2 cellular contexts compared by ENCODE assay signal in genomic region chr11:63937713-63938480, GRCh38.
TF ChIP-seq lines count a peak whose summit lies in the region.

No MANE protein-coding gene starts in this region.

TF ChIP-seq in K562, 482 proteins besides CTCF, POLR2A, EP300 and RAD21 (continued from another document):
- TF ChIP-seq, protein P1, sequence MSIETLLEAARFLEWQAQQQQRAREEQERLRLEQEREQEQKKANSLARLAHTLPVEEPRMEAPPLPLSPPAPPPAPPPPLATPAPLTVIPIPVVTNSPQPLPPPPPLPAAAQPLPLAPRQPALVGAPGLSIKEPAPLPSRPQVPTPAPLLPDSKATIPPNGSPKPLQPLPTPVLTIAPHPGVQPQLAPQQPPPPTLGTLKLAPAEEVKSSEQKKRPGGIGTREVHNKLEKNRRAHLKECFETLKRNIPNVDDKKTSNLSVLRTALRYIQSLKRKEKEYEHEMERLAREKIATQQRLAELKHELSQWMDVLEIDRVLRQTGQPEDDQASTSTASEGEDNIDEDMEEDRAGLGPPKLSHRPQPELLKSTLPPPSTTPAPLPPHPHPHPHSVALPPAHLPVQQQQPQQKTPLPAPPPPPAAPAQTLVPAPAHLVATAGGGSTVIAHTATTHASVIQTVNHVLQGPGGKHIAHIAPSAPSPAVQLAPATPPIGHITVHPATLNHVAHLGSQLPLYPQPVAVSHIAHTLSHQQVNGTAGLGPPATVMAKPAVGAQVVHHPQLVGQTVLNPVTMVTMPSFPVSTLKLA (conservative IDR thresholded peaks at IDR 0.05) = no peak
- TF ChIP-seq, protein P2, sequence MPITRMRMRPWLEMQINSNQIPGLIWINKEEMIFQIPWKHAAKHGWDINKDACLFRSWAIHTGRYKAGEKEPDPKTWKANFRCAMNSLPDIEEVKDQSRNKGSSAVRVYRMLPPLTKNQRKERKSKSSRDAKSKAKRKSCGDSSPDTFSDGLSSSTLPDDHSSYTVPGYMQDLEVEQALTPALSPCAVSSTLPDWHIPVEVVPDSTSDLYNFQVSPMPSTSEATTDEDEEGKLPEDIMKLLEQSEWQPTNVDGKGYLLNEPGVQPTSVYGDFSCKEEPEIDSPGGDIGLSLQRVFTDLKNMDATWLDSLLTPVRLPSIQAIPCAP (CRISPR knock-in tag; IDR thresholded peaks at IDR 0.05; ENCODE audit: borderline replicate concordance) = no peak
- TF ChIP-seq TAL1 (IDR thresholded peaks at IDR 0.05) = no peak
- peak; percentile 55; the same call in 1 of the 2 replicates for TF ChIP-seq RAD51 (IDR thresholded peaks at IDR 0.05; ENCODE audit: borderline replicate concordance, low read depth)
- TF ChIP-seq PCBP1 (IDR thresholded peaks at IDR 0.05; ENCODE audit: low read depth, low read length, poor library complexity, severe bottlenecking) = no peak
- 0 out of 2 replicates have a peak, but pooled peaks have one; percentile 21 for TF ChIP-seq HSF4 (CRISPR knock-in tag; IDR thresholded peaks at IDR 0.05; ENCODE audit: borderline replicate concordance)
- no peak for TF ChIP-seq CBFB (CRISPR knock-in tag; IDR thresholded peaks at IDR 0.05)
- no peak for TF ChIP-seq L3MBTL2 (IDR thresholded peaks at IDR 0.05)
- peak; percentile 42; the same call in 1 of the 2 replicates for TF ChIP-seq PML (IDR thresholded peaks at IDR 0.05; ENCODE audit: low read length)
- no peak for TF ChIP-seq RERE (CRISPR knock-in tag; IDR thresholded peaks at IDR 0.05; ENCODE audit: borderline replicate concordance)
- TF ChIP-seq ZNF75A (CRISPR knock-in tag; IDR thresholded peaks at IDR 0.05) = no peak
- no peak for TF ChIP-seq STAT5B (CRISPR knock-in tag; IDR thresholded peaks at IDR 0.05)
- TF ChIP-seq DPF2 (IDR thresholded peaks at IDR 0.05) = no peak
- TF ChIP-seq ZKSCAN8 (CRISPR knock-in tag; IDR thresholded peaks at IDR 0.05) = no peak
- TF ChIP-seq KLF10 (CRISPR knock-in tag; IDR thresholded peaks at IDR 0.05) = no peak
- no peak for TF ChIP-seq ATF1 (CRISPR knock-in tag; IDR thresholded peaks at IDR 0.05)
- TF ChIP-seq ATF1 (tag; IDR thresholded peaks at IDR 0.05) = no peak
- no peak for TF ChIP-seq SLC30A9 (CRISPR knock-in tag; IDR thresholded peaks at IDR 0.05)
- TF ChIP-seq, protein P3, sequence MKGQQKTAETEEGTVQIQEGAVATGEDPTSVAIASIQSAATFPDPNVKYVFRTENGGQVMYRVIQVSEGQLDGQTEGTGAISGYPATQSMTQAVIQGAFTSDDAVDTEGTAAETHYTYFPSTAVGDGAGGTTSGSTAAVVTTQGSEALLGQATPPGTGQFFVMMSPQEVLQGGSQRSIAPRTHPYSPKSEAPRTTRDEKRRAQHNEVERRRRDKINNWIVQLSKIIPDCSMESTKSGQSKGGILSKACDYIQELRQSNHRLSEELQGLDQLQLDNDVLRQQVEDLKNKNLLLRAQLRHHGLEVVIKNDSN (CRISPR knock-in tag; IDR thresholded peaks at IDR 0.05) = peak; percentile 83
- TF ChIP-seq ZNF668 (CRISPR knock-in tag; IDR thresholded peaks at IDR 0.05) = no peak

TF ChIP-seq in HepG2, 621 proteins besides CTCF, POLR2A, EP300 and RAD21 (continued from another document and continues in another):
- TF ChIP-seq ATF7-NPFF (CRISPR knock-in tag; IDR thresholded peaks at IDR 0.05; ENCODE audit: low read depth) (no peak), ZNF749 (CRISPR knock-in tag; IDR thresholded peaks at IDR 0.05; ENCODE audit: borderline replicate concordance) (peak; percentile 76), RARA (CRISPR knock-in tag; IDR thresholded peaks at IDR 0.05) (no peak), NR0B2 (CRISPR knock-in tag; IDR thresholded peaks at IDR 0.05) (no peak), ZNF281 (CRISPR knock-in tag; IDR thresholded peaks at IDR 0.05; ENCODE audit: borderline replicate concordance) (no peak), ZNF652 (CRISPR knock-in tag; IDR thresholded peaks at IDR 0.05; ENCODE audit: borderline replicate concordance, low read depth) (no peak), DPF2 (CRISPR knock-in tag; IDR thresholded peaks at IDR 0.05; ENCODE audit: borderline replicate concordance, low read depth) (no peak), DDIT3 (CRISPR knock-in tag; IDR thresholded peaks at IDR 0.05) (no peak), ZEB1 (IDR thresholded peaks at IDR 0.05; ENCODE audit: insufficient replicate concordance, low read depth) (peak; percentile 48), ZBTB39 (CRISPR knock-in tag; IDR thresholded peaks at IDR 0.05) (no peak), ZNF616 (CRISPR knock-in tag; IDR thresholded peaks at IDR 0.05; ENCODE audit: low read depth) (no peak), ZC3H4 (CRISPR knock-in tag; IDR thresholded peaks at IDR 0.05; ENCODE audit: borderline replicate concordance) (no peak), NR2F2 (IDR thresholded peaks at IDR 0.05; ENCODE audit: borderline replicate concordance, low read depth) (no peak), ZNF607 (CRISPR knock-in tag; IDR thresholded peaks at IDR 0.05; ENCODE audit: borderline replicate concordance) (no peak), PITX1 (CRISPR knock-in tag; IDR thresholded peaks at IDR 0.05) (no peak), ZNF713 (CRISPR knock-in tag; IDR thresholded peaks at IDR 0.05) (no peak), ZNF75D (CRISPR knock-in tag; IDR thresholded peaks at IDR 0.05; ENCODE audit: borderline replicate concordance) (no peak), ZNF557 (CRISPR knock-in tag; IDR thresholded peaks at IDR 0.05) (no peak), NFKB2 (CRISPR knock-in tag; IDR thresholded peaks at IDR 0.05; ENCODE audit: borderline replicate concordance) (no peak), TFDP2 (CRISPR knock-in tag; IDR thresholded peaks at IDR 0.05) (no peak), NFRKB (IDR thresholded peaks at IDR 0.05) (no peak), KDM2A (CRISPR knock-in tag; IDR thresholded peaks at IDR 0.05; ENCODE audit: borderline replicate concordance, low read depth) (no peak), ZFP41 (CRISPR knock-in tag; IDR thresholded peaks at IDR 0.05; ENCODE audit: borderline replicate concordance) (no peak), RXRA (CRISPR knock-in tag; IDR thresholded peaks at IDR 0.05) (peak; percentile 15; the same call in 1 of the 2 replicates), ZNF780A (CRISPR knock-in tag; IDR thresholded peaks at IDR 0.05) (no peak), MEIS1 (CRISPR knock-in tag; IDR thresholded peaks at IDR 0.05; ENCODE audit: borderline replicate concordance) (no peak), MAFG (CRISPR knock-in tag; IDR thresholded peaks at IDR 0.05) (no peak), ELF1 (CRISPR knock-in tag; IDR thresholded peaks at IDR 0.05) (peak; percentile 14; the same call in 1 of the 2 replicates), ZSCAN29 (CRISPR knock-in tag; conservative IDR thresholded peaks at IDR 0.05) (no peak), ZBTB49 (CRISPR knock-in tag; IDR thresholded peaks at IDR 0.05; ENCODE audit: borderline replicate concordance) (no peak), ZNF562 (CRISPR knock-in tag; IDR thresholded peaks at IDR 0.05; ENCODE audit: borderline replicate concordance) (no peak), ZNF558 (CRISPR knock-in tag; IDR thresholded peaks at IDR 0.05; ENCODE audit: borderline replicate concordance) (no peak), ZNF766 (CRISPR knock-in tag; IDR thresholded peaks at IDR 0.05; ENCODE audit: borderline replicate concordance) (0 out of 2 replicates have a peak, but pooled peaks have one; percentile 9), E2F2 (CRISPR knock-in tag; IDR thresholded peaks at IDR 0.05; ENCODE audit: borderline replicate concordance) (no peak), NFKBIZ (CRISPR knock-in tag; IDR thresholded peaks at IDR 0.05) (no peak), YEATS2 (CRISPR knock-in tag; IDR thresholded peaks at IDR 0.05; ENCODE audit: borderline replicate concordance) (0 out of 2 replicates have a peak, but pooled peaks have one; percentile 5), MAFF (IDR thresholded peaks at IDR 0.05; ENCODE audit: low read depth, low read length) (no peak), ZNF274 (CRISPR knock-in tag; IDR thresholded peaks at IDR 0.05) (no peak), ZMYM3 (CRISPR knock-in tag; IDR thresholded peaks at IDR 0.05) (peak; percentile 79), ZNF354B (CRISPR knock-in tag; IDR thresholded peaks at IDR 0.05) (no peak), ZNF263 (CRISPR knock-in tag; IDR thresholded peaks at IDR 0.05) (peak; percentile 73)
- TF ChIP-seq, protein P4, sequence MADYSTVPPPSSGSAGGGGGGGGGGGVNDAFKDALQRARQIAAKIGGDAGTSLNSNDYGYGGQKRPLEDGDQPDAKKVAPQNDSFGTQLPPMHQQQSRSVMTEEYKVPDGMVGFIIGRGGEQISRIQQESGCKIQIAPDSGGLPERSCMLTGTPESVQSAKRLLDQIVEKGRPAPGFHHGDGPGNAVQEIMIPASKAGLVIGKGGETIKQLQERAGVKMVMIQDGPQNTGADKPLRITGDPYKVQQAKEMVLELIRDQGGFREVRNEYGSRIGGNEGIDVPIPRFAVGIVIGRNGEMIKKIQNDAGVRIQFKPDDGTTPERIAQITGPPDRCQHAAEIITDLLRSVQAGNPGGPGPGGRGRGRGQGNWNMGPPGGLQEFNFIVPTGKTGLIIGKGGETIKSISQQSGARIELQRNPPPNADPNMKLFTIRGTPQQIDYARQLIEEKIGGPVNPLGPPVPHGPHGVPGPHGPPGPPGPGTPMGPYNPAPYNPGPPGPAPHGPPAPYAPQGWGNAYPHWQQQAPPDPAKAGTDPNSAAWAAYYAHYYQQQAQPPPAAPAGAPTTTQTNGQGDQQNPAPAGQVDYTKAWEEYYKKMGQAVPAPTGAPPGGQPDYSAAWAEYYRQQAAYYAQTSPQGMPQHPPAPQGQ (CRISPR knock-in tag; IDR thresholded peaks at IDR 0.05; ENCODE audit: borderline replicate concordance) = no peak
